ENCODE assay signal across 1 cellular context in the genomic region with DNA sequence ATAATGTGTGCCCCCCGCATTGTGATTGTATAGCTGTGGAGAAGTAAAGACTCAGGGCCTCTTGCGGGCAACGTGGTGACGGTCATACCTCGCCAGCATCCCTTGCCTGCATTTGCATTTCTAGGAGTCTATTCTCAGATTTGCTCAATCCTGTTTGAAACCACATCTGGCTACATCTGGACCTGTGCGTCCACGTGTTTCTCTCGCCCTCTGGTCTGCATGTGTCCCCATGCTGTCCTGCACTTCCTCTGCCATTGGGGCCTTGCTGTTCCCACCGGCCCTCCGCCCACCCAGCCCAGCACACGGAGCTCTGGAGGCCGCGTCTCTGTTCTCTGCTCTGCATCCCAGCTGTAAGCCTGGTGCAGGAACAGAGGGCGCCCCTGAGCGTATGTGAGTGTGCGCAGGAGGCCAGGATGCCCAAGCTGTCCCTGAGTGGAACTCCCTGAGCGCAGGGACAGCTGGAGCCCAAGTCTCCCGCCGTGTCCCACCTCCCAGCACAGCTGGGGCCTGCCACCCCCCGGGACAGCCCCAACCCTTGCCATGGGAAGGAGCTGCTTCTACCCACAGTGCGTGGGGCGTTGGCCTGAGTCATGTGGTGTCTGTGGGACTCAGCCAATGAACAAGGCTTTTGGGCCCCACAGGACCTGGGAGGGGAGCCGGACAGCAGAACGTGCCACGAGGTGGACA.
TF ChIP-seq lines count a peak whose summit lies in the region.

No MANE protein-coding gene starts in this region.

TF ChIP-seq in SK-N-SH treated with all-trans-retinoic acid at 6 μM for 48 hours, 23 proteins besides CTCF, POLR2A, EP300 and RAD21 (continued from another document):
- TF ChIP-seq PATZ1 (CRISPR knock-in tag; IDR thresholded peaks at IDR 0.05; ENCODE audit: borderline replicate concordance) (no peak), TCF4 (CRISPR knock-in tag; IDR thresholded peaks at IDR 0.05; ENCODE audit: borderline replicate concordance) (no peak), ZNF565 (CRISPR knock-in tag; conservative IDR thresholded peaks at IDR 0.05; ENCODE audit: low read depth) (no peak)
